In the genomic region with DNA sequence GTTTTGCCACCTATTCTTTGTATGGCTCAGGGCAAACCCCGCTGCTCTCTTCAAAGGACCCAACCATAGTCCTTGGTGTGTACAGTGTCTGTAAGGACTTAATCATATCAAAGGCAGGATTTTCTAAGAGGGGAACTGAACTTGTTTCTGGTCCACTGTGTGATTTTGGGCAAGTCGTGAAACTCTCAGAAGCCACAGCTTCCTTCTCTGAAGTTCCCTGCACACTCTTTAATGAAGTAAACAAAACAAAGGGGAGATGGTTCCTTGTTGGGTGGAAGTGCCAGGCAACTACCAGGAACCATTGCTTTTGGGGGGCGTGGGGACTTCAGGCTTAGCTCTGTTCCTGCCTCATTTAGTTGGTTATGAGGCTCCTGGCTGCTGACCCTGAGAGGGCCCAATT, we compare ENCODE assay signal across 29 cellular contexts.
A peak's percentile ranks its signal among the peaks of the same experiment; 100 is the strongest.
DNase-seq lines count a peak whose midpoint lies in the region; ATAC-seq, FAIRE-seq and TF ChIP-seq lines count a peak whose summit lies in the region.
"Had no signal": no experiment of that assay in that cellular context is flagged by ENCODE, and none has a peak within 500 bp of the region (broad histone marks: within the 10 kb centered on the region; RNA-seq: fewer than 3 reads in every experiment).

No MANE protein-coding gene starts in this region.

- no peaks in the 10 kb centered on the region for H3K36me3 ChIP-seq in CD4-positive, CD25-positive, alpha-beta regulatory T cell (ENCODE audit: control insufficient read depth, insufficient read depth, low read length)
- H3K36me3 ChIP-seq in bronchial epithelial cell (ENCODE audit: control insufficient read depth, insufficient read depth, low read length), result no peaks in the 10 kb centered on the region
- H3K36me3 ChIP-seq: adrenal gland, esophagus squamous epithelium, gastrocnemius medialis, left ventricle myocardium inferior, right lobe of liver, transverse colon had no signal

- no peaks in the 10 kb centered on the region for H3K27me3 ChIP-seq in CD4-positive, CD25-positive, alpha-beta regulatory T cell (ENCODE audit: control insufficient read depth, insufficient read depth, low read length)
- H3K27me3 ChIP-seq in bronchial epithelial cell (ENCODE audit: control insufficient read depth, insufficient read depth, low read length) (no peaks in the 10 kb centered on the region), foreskin keratinocyte (no peaks in the 10 kb centered on the region)
- H3K27me3 ChIP-seq: adrenal gland, esophagus squamous epithelium, gastrocnemius medialis, right lobe of liver, transverse colon had no signal

- TF ChIP-seq CTCF in bronchial epithelial cell (IDR thresholded peaks at IDR 0.05; ENCODE audit: insufficient read depth, low read length, severe bottlenecking), result no peak
- TF ChIP-seq CTCF in foreskin keratinocyte (conservative IDR thresholded peaks at IDR 0.05), result no peak

- peak overlapping the region; percentile 14 to 74 (median 73) for H3K27ac Mint-ChIP-seq in CD4-positive, CD25-positive, alpha-beta regulatory T cell
- H3K27ac Mint-ChIP-seq in IgD-negative memory B cell, result peak overlapping the region; percentile 33 to 91 (median 40)
- H3K27ac Mint-ChIP-seq in naive thymus-derived CD8-positive, alpha-beta T cell, result peak overlapping the region in 8 of 10 donors; percentile 9 to 77 (median 56)
- H3K27ac Mint-ChIP-seq in natural killer cell treated with Interleukin-12 subunit alpha and Interleukin-12 subunit beta and Interleukin-15 and Interleukin-18, amount 100 ng/mL, for 72 hours, result no peak overlapping the region

- H3K9me3 ChIP-seq in CD4-positive, CD25-positive, alpha-beta regulatory T cell (ENCODE audit: control insufficient read depth in 2 of 2, low read length in 2 of 2), result no peaks in the 10 kb centered on the region
- H3K9me3 ChIP-seq: adrenal gland, esophagus squamous epithelium, gastrocnemius medialis, left ventricle myocardium inferior, right lobe of liver, transverse colon had no signal

- no peak overlapping the region for H3K27ac ChIP-seq in CD4-positive, CD25-positive, alpha-beta regulatory T cell (ENCODE audit: insufficient read depth, low read length, poor library complexity, severe bottlenecking)
- no peak overlapping the region for H3K27ac ChIP-seq in foreskin keratinocyte
- H3K27ac ChIP-seq: adrenal gland, esophagus squamous epithelium, gastrocnemius medialis, left ventricle myocardium inferior, right lobe of liver, transverse colon had no signal

- POLR2A ChIA-PET in naive thymus-derived CD8-positive, alpha-beta T cell (lab: Charles Lee), result interaction anchor here (0.6 to 0.8 kb wide), 2 partner anchors 13 to 489 kb away, joined by 3 read pairs; no protein-coding TSS in a partner anchor

- H3K36me3 Mint-ChIP-seq in CD4-positive, CD25-positive, alpha-beta regulatory T cell, result peaks cover 4% of the 10 kb centered on the region
- peaks cover 6% of the 10 kb centered on the region for H3K36me3 Mint-ChIP-seq in IgD-negative memory B cell
- peaks cover 2 to 11% (median 4%) of the 10 kb centered on the region in 3 donors for H3K36me3 Mint-ChIP-seq in naive thymus-derived CD8-positive, alpha-beta T cell
- H3K36me3 Mint-ChIP-seq in natural killer cell treated with Interleukin-12 subunit alpha and Interleukin-12 subunit beta and Interleukin-15 and Interleukin-18, amount 100 ng/mL, for 72 hours, result no peaks in the 10 kb centered on the region
- H3K36me3 Mint-ChIP-seq: brain had no signal

- H3K4me3 Mint-ChIP-seq in CD4-positive, CD25-positive, alpha-beta regulatory T cell, result peak overlapping the region in 1 of 4 donors; percentile 7
- peak overlapping the region in 2 of 4 donors; percentile 67 to 87 for H3K4me3 Mint-ChIP-seq in IgD-negative memory B cell
- no peak overlapping the region for H3K4me3 Mint-ChIP-seq in naive thymus-derived CD8-positive, alpha-beta T cell
- no peak overlapping the region for H3K4me3 Mint-ChIP-seq in natural killer cell treated with Interleukin-12 subunit alpha and Interleukin-12 subunit beta and Interleukin-15 and Interleukin-18, amount 100 ng/mL, for 72 hours
- H3K4me3 Mint-ChIP-seq: brain, neural crest cell had no signal

- peak; percentile 76 for FAIRE-seq in bronchial epithelial cell (lab: Jason Lieb, UNC)
- FAIRE-seq: colon, HTR-8/SVneo had no signal

- no peaks in the 10 kb centered on the region for H3K27me3 Mint-ChIP-seq in CD4-positive, CD25-positive, alpha-beta regulatory T cell
- no peaks in the 10 kb centered on the region for H3K27me3 Mint-ChIP-seq in IgD-negative memory B cell
- H3K27me3 Mint-ChIP-seq in naive thymus-derived CD8-positive, alpha-beta T cell, result no peaks in the 10 kb centered on the region
- H3K27me3 Mint-ChIP-seq in natural killer cell treated with Interleukin-12 subunit alpha and Interleukin-12 subunit beta and Interleukin-15 and Interleukin-18, amount 100 ng/mL, for 72 hours, result no peaks in the 10 kb centered on the region
- H3K27me3 Mint-ChIP-seq: brain had no signal

- no peak for ATAC-seq in CD4-positive, CD25-positive, alpha-beta regulatory T cell (ENCODE audit: low read depth in 2 of 2)
- no peak for ATAC-seq in naive thymus-derived CD8-positive, alpha-beta T cell
- ATAC-seq in foreskin keratinocyte, result no peak
- no peak for ATAC-seq in GM21717 (IDR thresholded peaks at IDR 0.05; ENCODE audit: unreplicated experiment)
- no peak for ATAC-seq in natural killer cell treated with Interleukin-12 subunit alpha and Interleukin-12 subunit beta and Interleukin-15 and Interleukin-18, amount 100 ng/mL, for 72 hours
- ATAC-seq: gastrocnemius medialis had no signal

- no peak for DNase-seq in CD4-positive, CD25-positive, alpha-beta regulatory T cell
- DNase-seq in bronchial epithelial cell (ENCODE audit: low read depth) (no peak), foreskin keratinocyte (no peak)
- DNase-seq in naive thymus-derived CD8-positive, alpha-beta T cell, result no peak
- DNase-seq in natural killer cell treated with Interleukin-12 subunit alpha and Interleukin-12 subunit beta and Interleukin-15 and Interleukin-18, amount 100 ng/mL, for 72 hours (ENCODE audit: low spot score), result no peak
- DNase-seq: activated CD4-positive, alpha-beta T cell treated with anti-CD3 and anti-CD28 coated beads, Interleukin-2, amount 50 U/mL, for 4 hours; activated gamma-delta T cell treated with Interleukin-2 at 50 U/mL for 16 hours; activated T-cell treated with anti-CD3 and anti-CD28 coated beads, Interleukin-2, amount 50 U/mL, for 1 hour; adrenal gland; COR-L47; esophagus squamous epithelium; gastrocnemius medialis; GF-D8; KG1; left ventricle myocardium inferior; MM.1S; NCI-H146; NCI-H2171; NCI-H524 treated with DMSO at 0.1 percent for 48 hours; NK-92 treated with Interleukin-12 subunit alpha and Interleukin-12 subunit beta, amount 100 ng/mL, for 24 hours; right lobe of liver; stimulated activated CD4-positive, alpha-beta T cell treated with anti-CD3 and anti-CD28 coated beads, Interleukin-15, amount 100 ng/mL, for 24 hours; transverse colon had no signal

- H3K4me1 Mint-ChIP-seq in CD4-positive, CD25-positive, alpha-beta regulatory T cell, result peaks cover 4 to 31% (median 13%) of the 10 kb centered on the region in 4 donors
- H3K4me1 Mint-ChIP-seq in IgD-negative memory B cell, result peaks cover 19 to 31% (median 19%) of the 10 kb centered on the region in 3 donors
- H3K4me1 Mint-ChIP-seq in naive thymus-derived CD8-positive, alpha-beta T cell, result peaks cover 23 to 41% (median 29%) of the 10 kb centered on the region in 4 donors
- no peaks in the 10 kb centered on the region for H3K4me1 Mint-ChIP-seq in natural killer cell treated with Interleukin-12 subunit alpha and Interleukin-12 subunit beta and Interleukin-15 and Interleukin-18, amount 100 ng/mL, for 72 hours (ENCODE audit: low read depth in 2 of 2)

- peaks cover 15% of the 10 kb centered on the region for H3K4me1 ChIP-seq in CD4-positive, CD25-positive, alpha-beta regulatory T cell (ENCODE audit: control insufficient read depth, insufficient read depth, low read length, poor library complexity, severe bottlenecking)
- H3K4me1 ChIP-seq in foreskin keratinocyte, result no peaks in the 10 kb centered on the region
- H3K4me1 ChIP-seq: adrenal gland, esophagus squamous epithelium, gastrocnemius medialis, left ventricle myocardium inferior, right lobe of liver, transverse colon had no signal

- no peak overlapping the region for H3K4me3 ChIP-seq in CD4-positive, CD25-positive, alpha-beta regulatory T cell (ENCODE audit: low read depth, low read length)
- no peak overlapping the region for H3K4me3 ChIP-seq in bronchial epithelial cell (ENCODE audit: low read depth, low read length)
- H3K4me3 ChIP-seq: adrenal gland, esophagus squamous epithelium, gastrocnemius medialis, left ventricle myocardium inferior, right lobe of liver, transverse colon had no signal

- H3K9me3 Mint-ChIP-seq in CD4-positive, CD25-positive, alpha-beta regulatory T cell, result peaks cover 0 to 3% (median 0%) of the 10 kb centered on the region in 7 donors
- H3K9me3 Mint-ChIP-seq in IgD-negative memory B cell, result no peaks in the 10 kb centered on the region
- peaks cover 0 to 9% (median 0%) of the 10 kb centered on the region in 9 donors for H3K9me3 Mint-ChIP-seq in naive thymus-derived CD8-positive, alpha-beta T cell
- H3K9me3 Mint-ChIP-seq in natural killer cell treated with Interleukin-12 subunit alpha and Interleukin-12 subunit beta and Interleukin-15 and Interleukin-18, amount 100 ng/mL, for 72 hours, result no peaks in the 10 kb centered on the region
- H3K9me3 Mint-ChIP-seq: neural crest cell had no signal

Comparison
In these comparisons a context has a peak if more than half of its experiments do, and no peak if none do; other contexts are left out.
1. H3K27ac Mint-ChIP-seq: peak in CD4-positive, CD25-positive, alpha-beta regulatory T cell (3 of 3), IgD-negative memory B cell (3 of 3) and naive thymus-derived CD8-positive, alpha-beta T cell (8 of 10); none in natural killer cell treated with Interleukin-12 subunit alpha and Interleukin-12 subunit beta and Interleukin-15 and Interleukin-18, amount 100 ng/mL, for 72 hours (0 of 2).